In genomic region chr10:74718208-74718607, GRCh38 we compare ENCODE assay signal across 31 cellular contexts.
"Had no signal": no experiment of that assay in that cellular context is flagged by ENCODE, and none has a peak within 500 bp of the region (broad histone marks: within the 10 kb centered on the region; RNA-seq: fewer than 3 reads in every experiment).

No MANE protein-coding gene starts in this region.

- ATAC-seq: heart right ventricle; left ventricle myocardium superior; mucosa of descending colon; natural killer cell treated with Interleukin-12 subunit alpha and Interleukin-12 subunit beta and Interleukin-15 and Interleukin-18, amount 100 ng/mL, for 72 hours; pancreas; right lobe of liver; stimulated activated naive B cell treated with anti-CD40 and anti-IgM and Interleukin-4, amounts not matched to agents 10 μg/mL and 1 μg/mL and 100 μg/mL, for 72 hours; upper lobe of right lung had no signal

- H3K27me3 Mint-ChIP-seq: memory B cell; naive B cell; natural killer cell treated with Interleukin-12 subunit alpha and Interleukin-12 subunit beta and Interleukin-15 and Interleukin-18, amount 100 ng/mL, for 72 hours; stimulated activated naive B cell treated with anti-CD40 and anti-IgM and Interleukin-4, amounts not matched to agents 10 μg/mL and 1 μg/mL and 100 μg/mL, for 72 hours; stimulated activated naive CD8-positive, alpha-beta T cell treated with anti-CD3 and anti-CD28 coated beads, Interleukin-15, Interleukin-2, amounts not matched to agents 100 ng/mL and 50 ng/mL, for 24 hours had no signal

- H3K27ac Mint-ChIP-seq: memory B cell; mesothelial cell of epicardium; natural killer cell treated with Interleukin-12 subunit alpha and Interleukin-12 subunit beta and Interleukin-15 and Interleukin-18, amount 100 ng/mL, for 72 hours; stimulated activated naive B cell treated with anti-CD40 and anti-IgM and Interleukin-4, amounts not matched to agents 10 μg/mL and 1 μg/mL and 100 μg/mL, for 72 hours; stimulated activated naive CD8-positive, alpha-beta T cell treated with anti-CD3 and anti-CD28 coated beads, Interleukin-15, Interleukin-2, amounts not matched to agents 100 ng/mL and 50 ng/mL, for 24 hours had no signal

- H3K4me1 ChIP-seq: esophagus squamous epithelium, heart right ventricle, pancreas, right lobe of liver, tibial nerve, upper lobe of right lung, uterus had no signal

- H3K4me3 Mint-ChIP-seq: memory B cell; mesothelial cell of epicardium; naive B cell; natural killer cell treated with Interleukin-12 subunit alpha and Interleukin-12 subunit beta and Interleukin-15 and Interleukin-18, amount 100 ng/mL, for 72 hours; neural crest cell; stimulated activated naive B cell treated with anti-CD40 and anti-IgM and Interleukin-4, amounts not matched to agents 10 μg/mL and 1 μg/mL and 100 μg/mL, for 72 hours; stimulated activated naive CD8-positive, alpha-beta T cell treated with anti-CD3 and anti-CD28 coated beads, Interleukin-15, Interleukin-2, amounts not matched to agents 100 ng/mL and 50 ng/mL, for 24 hours had no signal

- DNase-seq: dermis blood vessel endothelial cell; effector memory CD4-positive, alpha-beta T cell; erythroblast; esophagus squamous epithelium; foreskin melanocyte; glutamatergic neuron; heart right ventricle; hypothalamus; left ventricle myocardium superior; mucosa of descending colon; naive B cell; pancreas; right lobe of liver; small intestine; stimulated activated CD4-positive, alpha-beta T cell treated with anti-CD3 and anti-CD28 coated beads, Interleukin-15, amount 100 ng/mL, for 24 hours; stimulated activated CD4-positive, alpha-beta T cell treated with anti-CD3 and anti-CD28 coated beads, Interleukin-2, amount 100 ng/mL, for 48 hours; stimulated activated naive B cell treated with anti-CD40 and anti-IgM and Interleukin-4, amounts not matched to agents 10 μg/mL and 1 μg/mL and 100 μg/mL, for 72 hours; upper lobe of right lung; uterus had no signal

- H3K4me3 ChIP-seq: coronary artery, esophagus squamous epithelium, heart right ventricle, lung, mucosa of descending colon, pancreas, right lobe of liver, thoracic aorta, tibial nerve, upper lobe of right lung, uterus had no signal

- H3K9me3 ChIP-seq: neutrophil, pancreas had no signal

- H3K36me3 ChIP-seq: neutrophil, pancreas, right lobe of liver, thoracic aorta, upper lobe of right lung, uterus had no signal

- FAIRE-seq: endometrium, keratinocyte had no signal

- H3K27me3 ChIP-seq: esophagus squamous epithelium, heart right ventricle, neutrophil, pancreas, right lobe of liver, tibial nerve, upper lobe of right lung, uterus had no signal

- H3K27ac ChIP-seq: coronary artery, esophagus squamous epithelium, heart right ventricle, neutrophil, pancreas, right lobe of liver, thoracic aorta, tibial nerve, upper lobe of right lung, uterus had no signal

- H3K4me1 Mint-ChIP-seq: memory B cell; mesothelial cell of epicardium; neural crest cell; stimulated activated naive B cell treated with anti-CD40 and anti-IgM and Interleukin-4, amounts not matched to agents 10 μg/mL and 1 μg/mL and 100 μg/mL, for 72 hours had no signal
